In the genomic region with DNA sequence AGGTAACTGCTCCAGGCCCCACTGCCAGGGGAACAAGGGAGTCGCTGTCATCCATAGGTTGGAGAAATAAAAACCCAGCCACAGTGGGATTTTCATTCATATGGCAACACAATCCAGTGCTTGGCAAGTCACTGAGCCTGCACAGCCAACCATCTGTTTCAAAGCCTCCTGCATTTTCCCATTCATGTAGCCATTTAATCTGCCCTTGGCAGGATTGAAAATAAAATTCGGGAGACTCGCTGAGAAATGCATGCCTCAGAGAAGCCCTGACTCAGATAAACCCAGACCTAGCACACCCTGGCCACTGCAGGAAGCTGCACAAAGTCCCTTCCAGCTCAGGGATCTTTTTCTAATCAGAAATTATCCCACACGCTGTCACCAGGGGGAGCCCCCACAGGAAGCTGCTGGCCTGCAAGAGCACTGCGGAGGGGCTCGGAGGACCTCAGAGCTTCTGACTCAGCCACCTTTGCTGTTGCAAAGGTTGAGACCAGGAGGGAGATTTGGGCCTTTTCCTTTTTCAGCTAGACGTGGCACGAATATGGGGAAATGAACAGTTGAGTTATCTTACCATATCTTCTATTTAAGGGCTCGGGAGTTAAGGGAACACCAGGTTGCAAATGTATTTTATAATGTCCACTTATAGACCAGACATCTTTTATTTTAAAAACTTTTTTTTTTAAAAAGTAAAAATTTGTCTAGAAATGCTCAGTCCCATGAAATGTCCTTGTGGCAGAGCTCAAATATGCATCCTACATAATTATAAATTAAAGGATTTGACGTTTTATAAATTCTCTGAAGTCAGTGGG, we compare ENCODE assay signal across 1 cellular context.
TF ChIP-seq lines count a peak whose summit lies in the region.

No MANE protein-coding gene starts in this region.

TF ChIP-seq in HepG2, 621 proteins besides CTCF, POLR2A, EP300 and RAD21 (continued from another document and continues in another):
- TF ChIP-seq, protein P1, sequence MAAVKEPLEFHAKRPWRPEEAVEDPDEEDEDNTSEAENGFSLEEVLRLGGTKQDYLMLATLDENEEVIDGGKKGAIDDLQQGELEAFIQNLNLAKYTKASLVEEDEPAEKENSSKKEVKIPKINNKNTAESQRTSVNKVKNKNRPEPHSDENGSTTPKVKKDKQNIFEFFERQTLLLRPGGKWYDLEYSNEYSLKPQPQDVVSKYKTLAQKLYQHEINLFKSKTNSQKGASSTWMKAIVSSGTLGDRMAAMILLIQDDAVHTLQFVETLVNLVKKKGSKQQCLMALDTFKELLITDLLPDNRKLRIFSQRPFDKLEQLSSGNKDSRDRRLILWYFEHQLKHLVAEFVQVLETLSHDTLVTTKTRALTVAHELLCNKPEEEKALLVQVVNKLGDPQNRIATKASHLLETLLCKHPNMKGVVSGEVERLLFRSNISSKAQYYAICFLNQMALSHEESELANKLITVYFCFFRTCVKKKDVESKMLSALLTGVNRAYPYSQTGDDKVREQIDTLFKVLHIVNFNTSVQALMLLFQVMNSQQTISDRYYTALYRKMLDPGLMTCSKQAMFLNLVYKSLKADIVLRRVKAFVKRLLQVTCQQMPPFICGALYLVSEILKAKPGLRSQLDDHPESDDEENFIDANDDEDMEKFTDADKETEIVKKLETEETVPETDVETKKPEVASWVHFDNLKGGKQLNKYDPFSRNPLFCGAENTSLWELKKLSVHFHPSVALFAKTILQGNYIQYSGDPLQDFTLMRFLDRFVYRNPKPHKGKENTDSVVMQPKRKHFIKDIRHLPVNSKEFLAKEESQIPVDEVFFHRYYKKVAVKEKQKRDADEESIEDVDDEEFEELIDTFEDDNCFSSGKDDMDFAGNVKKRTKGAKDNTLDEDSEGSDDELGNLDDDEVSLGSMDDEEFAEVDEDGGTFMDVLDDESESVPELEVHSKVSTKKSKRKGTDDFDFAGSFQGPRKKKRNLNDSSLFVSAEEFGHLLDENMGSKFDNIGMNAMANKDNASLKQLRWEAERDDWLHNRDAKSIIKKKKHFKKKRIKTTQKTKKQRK (IDR thresholded peaks at IDR 0.05; ENCODE audit: low read length) = no peak
- no peak for TF ChIP-seq ZNF879 (CRISPR knock-in tag; IDR thresholded peaks at IDR 0.05)
- TF ChIP-seq PCBP2 (optimal IDR thresholded peaks at IDR 0.05; ENCODE audit: low read depth, low read length, poor library complexity, severe bottlenecking) = no peak
- TF ChIP-seq, protein P2, sequence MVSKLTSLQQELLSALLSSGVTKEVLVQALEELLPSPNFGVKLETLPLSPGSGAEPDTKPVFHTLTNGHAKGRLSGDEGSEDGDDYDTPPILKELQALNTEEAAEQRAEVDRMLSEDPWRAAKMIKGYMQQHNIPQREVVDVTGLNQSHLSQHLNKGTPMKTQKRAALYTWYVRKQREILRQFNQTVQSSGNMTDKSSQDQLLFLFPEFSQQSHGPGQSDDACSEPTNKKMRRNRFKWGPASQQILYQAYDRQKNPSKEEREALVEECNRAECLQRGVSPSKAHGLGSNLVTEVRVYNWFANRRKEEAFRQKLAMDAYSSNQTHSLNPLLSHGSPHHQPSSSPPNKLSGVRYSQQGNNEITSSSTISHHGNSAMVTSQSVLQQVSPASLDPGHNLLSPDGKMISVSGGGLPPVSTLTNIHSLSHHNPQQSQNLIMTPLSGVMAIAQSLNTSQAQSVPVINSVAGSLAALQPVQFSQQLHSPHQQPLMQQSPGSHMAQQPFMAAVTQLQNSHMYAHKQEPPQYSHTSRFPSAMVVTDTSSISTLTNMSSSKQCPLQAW (CRISPR knock-in tag; IDR thresholded peaks at IDR 0.05) = no peak
- TF ChIP-seq, protein P3, sequence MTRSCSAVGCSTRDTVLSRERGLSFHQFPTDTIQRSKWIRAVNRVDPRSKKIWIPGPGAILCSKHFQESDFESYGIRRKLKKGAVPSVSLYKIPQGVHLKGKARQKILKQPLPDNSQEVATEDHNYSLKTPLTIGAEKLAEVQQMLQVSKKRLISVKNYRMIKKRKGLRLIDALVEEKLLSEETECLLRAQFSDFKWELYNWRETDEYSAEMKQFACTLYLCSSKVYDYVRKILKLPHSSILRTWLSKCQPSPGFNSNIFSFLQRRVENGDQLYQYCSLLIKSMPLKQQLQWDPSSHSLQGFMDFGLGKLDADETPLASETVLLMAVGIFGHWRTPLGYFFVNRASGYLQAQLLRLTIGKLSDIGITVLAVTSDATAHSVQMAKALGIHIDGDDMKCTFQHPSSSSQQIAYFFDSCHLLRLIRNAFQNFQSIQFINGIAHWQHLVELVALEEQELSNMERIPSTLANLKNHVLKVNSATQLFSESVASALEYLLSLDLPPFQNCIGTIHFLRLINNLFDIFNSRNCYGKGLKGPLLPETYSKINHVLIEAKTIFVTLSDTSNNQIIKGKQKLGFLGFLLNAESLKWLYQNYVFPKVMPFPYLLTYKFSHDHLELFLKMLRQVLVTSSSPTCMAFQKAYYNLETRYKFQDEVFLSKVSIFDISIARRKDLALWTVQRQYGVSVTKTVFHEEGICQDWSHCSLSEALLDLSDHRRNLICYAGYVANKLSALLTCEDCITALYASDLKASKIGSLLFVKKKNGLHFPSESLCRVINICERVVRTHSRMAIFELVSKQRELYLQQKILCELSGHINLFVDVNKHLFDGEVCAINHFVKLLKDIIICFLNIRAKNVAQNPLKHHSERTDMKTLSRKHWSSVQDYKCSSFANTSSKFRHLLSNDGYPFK (CRISPR knock-in tag; IDR thresholded peaks at IDR 0.05; ENCODE audit: borderline replicate concordance) = no peak
- no peak for TF ChIP-seq ZFY (CRISPR knock-in tag; IDR thresholded peaks at IDR 0.05)
- TF ChIP-seq KDM1A (CRISPR knock-in tag; IDR thresholded peaks at IDR 0.05) = no peak
- no peak for TF ChIP-seq ZSCAN21 (CRISPR knock-in tag; IDR thresholded peaks at IDR 0.05; ENCODE audit: borderline replicate concordance)
- TF ChIP-seq ZKSCAN5 (CRISPR knock-in tag; IDR thresholded peaks at IDR 0.05) = no peak
- TF ChIP-seq REPIN1 (CRISPR knock-in tag; IDR thresholded peaks at IDR 0.05; ENCODE audit: borderline replicate concordance, low read depth) = peak; percentile 36; the same call in 1 of the 2 replicates
- no peak for TF ChIP-seq MAF1 (CRISPR knock-in tag; IDR thresholded peaks at IDR 0.05; ENCODE audit: borderline replicate concordance)
- TF ChIP-seq, protein P4, sequence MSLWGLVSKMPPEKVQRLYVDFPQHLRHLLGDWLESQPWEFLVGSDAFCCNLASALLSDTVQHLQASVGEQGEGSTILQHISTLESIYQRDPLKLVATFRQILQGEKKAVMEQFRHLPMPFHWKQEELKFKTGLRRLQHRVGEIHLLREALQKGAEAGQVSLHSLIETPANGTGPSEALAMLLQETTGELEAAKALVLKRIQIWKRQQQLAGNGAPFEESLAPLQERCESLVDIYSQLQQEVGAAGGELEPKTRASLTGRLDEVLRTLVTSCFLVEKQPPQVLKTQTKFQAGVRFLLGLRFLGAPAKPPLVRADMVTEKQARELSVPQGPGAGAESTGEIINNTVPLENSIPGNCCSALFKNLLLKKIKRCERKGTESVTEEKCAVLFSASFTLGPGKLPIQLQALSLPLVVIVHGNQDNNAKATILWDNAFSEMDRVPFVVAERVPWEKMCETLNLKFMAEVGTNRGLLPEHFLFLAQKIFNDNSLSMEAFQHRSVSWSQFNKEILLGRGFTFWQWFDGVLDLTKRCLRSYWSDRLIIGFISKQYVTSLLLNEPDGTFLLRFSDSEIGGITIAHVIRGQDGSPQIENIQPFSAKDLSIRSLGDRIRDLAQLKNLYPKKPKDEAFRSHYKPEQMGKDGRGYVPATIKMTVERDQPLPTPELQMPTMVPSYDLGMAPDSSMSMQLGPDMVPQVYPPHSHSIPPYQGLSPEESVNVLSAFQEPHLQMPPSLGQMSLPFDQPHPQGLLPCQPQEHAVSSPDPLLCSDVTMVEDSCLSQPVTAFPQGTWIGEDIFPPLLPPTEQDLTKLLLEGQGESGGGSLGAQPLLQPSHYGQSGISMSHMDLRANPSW (CRISPR knock-in tag; IDR thresholded peaks at IDR 0.05; ENCODE audit: borderline replicate concordance) = no peak
- no peak for TF ChIP-seq ZSCAN12 (CRISPR knock-in tag; IDR thresholded peaks at IDR 0.05)
- TF ChIP-seq GABPA (IDR thresholded peaks at IDR 0.05; ENCODE audit: low read depth, low read length) = no peak
- peak; percentile 76 for TF ChIP-seq GABPA (CRISPR knock-in tag; IDR thresholded peaks at IDR 0.05; ENCODE audit: low read depth)
- TF ChIP-seq HNRNPH1 (optimal IDR thresholded peaks at IDR 0.05; ENCODE audit: low read depth, low read length) = no peak
- TF ChIP-seq, protein P5, sequence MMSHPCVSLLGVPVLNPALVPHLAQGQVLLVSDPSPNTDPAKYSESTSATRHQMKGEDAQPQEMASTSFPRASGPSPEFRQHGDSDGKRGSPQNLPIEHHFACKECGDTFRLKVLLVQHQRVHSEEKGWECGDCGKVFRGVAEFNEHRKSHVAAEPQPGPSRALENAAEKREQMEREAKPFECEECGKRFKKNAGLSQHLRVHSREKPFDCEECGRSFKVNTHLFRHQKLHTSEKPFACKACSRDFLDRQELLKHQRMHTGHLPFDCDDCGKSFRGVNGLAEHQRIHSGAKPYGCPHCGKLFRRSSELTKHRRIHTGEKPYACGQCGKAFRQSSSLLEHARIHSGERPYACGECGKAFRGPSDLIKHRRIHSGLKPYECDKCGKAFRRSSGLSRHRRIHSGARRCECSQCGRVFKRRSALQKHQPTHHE (CRISPR knock-in tag; IDR thresholded peaks at IDR 0.05; ENCODE audit: borderline replicate concordance) = no peak
- TF ChIP-seq SMC3 (IDR thresholded peaks at IDR 0.05; ENCODE audit: low read length) = peak; percentile 21; the same call in 1 of the 2 replicates
- TF ChIP-seq NFIB (CRISPR knock-in tag; IDR thresholded peaks at IDR 0.05; ENCODE audit: borderline replicate concordance) = no peak
- no peak for TF ChIP-seq IRX3 (CRISPR knock-in tag; IDR thresholded peaks at IDR 0.05; ENCODE audit: borderline replicate concordance, low read depth)
- no peak for TF ChIP-seq ZNF549 (CRISPR knock-in tag; IDR thresholded peaks at IDR 0.05)
- TF ChIP-seq, protein P6, sequence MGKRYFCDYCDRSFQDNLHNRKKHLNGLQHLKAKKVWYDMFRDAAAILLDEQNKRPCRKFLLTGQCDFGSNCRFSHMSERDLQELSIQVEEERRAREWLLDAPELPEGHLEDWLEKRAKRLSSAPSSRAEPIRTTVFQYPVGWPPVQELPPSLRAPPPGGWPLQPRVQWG (CRISPR knock-in tag; IDR thresholded peaks at IDR 0.05; ENCODE audit: borderline replicate concordance, low read depth) = no peak
- TF ChIP-seq, protein P7, sequence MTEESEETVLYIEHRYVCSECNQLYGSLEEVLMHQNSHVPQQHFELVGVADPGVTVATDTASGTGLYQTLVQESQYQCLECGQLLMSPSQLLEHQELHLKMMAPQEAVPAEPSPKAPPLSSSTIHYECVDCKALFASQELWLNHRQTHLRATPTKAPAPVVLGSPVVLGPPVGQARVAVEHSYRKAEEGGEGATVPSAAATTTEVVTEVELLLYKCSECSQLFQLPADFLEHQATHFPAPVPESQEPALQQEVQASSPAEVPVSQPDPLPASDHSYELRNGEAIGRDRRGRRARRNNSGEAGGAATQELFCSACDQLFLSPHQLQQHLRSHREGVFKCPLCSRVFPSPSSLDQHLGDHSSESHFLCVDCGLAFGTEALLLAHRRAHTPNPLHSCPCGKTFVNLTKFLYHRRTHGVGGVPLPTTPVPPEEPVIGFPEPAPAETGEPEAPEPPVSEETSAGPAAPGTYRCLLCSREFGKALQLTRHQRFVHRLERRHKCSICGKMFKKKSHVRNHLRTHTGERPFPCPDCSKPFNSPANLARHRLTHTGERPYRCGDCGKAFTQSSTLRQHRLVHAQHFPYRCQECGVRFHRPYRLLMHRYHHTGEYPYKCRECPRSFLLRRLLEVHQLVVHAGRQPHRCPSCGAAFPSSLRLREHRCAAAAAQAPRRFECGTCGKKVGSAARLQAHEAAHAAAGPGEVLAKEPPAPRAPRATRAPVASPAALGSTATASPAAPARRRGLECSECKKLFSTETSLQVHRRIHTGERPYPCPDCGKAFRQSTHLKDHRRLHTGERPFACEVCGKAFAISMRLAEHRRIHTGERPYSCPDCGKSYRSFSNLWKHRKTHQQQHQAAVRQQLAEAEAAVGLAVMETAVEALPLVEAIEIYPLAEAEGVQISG (CRISPR knock-in tag; IDR thresholded peaks at IDR 0.05) = peak; percentile 71
- TF ChIP-seq RFX3 (CRISPR knock-in tag; IDR thresholded peaks at IDR 0.05) = no peak
- TF ChIP-seq KDM5A (IDR thresholded peaks at IDR 0.05; ENCODE audit: borderline replicate concordance, low read length) = no peak
- no peak for TF ChIP-seq ZNF138 (CRISPR knock-in tag; IDR thresholded peaks at IDR 0.05; ENCODE audit: low read depth)
- TF ChIP-seq, protein P8, sequence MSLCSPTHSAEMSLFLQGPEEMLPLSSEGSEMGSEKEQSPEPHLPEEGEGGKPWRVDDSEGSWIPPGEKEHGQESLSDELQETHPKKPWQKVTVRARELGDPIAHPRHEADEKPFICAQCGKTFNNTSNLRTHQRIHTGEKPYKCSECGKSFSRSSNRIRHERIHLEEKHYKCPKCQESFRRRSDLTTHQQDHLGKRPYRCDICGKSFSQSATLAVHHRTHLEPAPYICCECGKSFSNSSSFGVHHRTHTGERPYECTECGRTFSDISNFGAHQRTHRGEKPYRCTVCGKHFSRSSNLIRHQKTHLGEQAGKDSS (CRISPR knock-in tag; IDR thresholded peaks at IDR 0.05; ENCODE audit: borderline replicate concordance, low read depth) = no peak
- TF ChIP-seq ZKSCAN1 (IDR thresholded peaks at IDR 0.05; ENCODE audit: low read length) = no peak
- no peak for TF ChIP-seq ZNF451 (CRISPR knock-in tag; IDR thresholded peaks at IDR 0.05)
- no peak for TF ChIP-seq ZNF878 (CRISPR knock-in tag; IDR thresholded peaks at IDR 0.05)
- TF ChIP-seq, protein P9, sequence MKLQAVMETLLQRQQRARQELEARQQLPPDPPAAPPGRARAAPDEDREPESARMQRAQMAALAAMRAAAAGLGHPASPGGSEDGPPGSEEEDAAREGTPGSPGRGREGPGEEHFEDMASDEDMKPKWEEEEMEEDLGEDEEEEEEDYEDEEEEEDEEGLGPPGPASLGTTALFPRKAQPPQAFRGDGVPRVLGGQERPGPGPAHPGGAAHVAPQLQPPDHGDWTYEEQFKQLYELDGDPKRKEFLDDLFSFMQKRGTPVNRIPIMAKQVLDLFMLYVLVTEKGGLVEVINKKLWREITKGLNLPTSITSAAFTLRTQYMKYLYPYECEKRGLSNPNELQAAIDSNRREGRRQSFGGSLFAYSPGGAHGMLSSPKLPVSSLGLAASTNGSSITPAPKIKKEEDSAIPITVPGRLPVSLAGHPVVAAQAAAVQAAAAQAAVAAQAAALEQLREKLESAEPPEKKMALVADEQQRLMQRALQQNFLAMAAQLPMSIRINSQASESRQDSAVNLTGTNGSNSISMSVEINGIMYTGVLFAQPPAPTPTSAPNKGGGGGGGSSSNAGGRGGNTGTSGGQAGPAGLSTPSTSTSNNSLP (IDR thresholded peaks at IDR 0.05; ENCODE audit: low read depth, low read length) = peak; percentile 51; the same call in 1 of the 2 replicates
- TF ChIP-seq ZNF570 (CRISPR knock-in tag; IDR thresholded peaks at IDR 0.05; ENCODE audit: borderline replicate concordance) = no peak
- no peak for TF ChIP-seq IKZF1 (IDR thresholded peaks at IDR 0.05)
- TF ChIP-seq, protein P10, sequence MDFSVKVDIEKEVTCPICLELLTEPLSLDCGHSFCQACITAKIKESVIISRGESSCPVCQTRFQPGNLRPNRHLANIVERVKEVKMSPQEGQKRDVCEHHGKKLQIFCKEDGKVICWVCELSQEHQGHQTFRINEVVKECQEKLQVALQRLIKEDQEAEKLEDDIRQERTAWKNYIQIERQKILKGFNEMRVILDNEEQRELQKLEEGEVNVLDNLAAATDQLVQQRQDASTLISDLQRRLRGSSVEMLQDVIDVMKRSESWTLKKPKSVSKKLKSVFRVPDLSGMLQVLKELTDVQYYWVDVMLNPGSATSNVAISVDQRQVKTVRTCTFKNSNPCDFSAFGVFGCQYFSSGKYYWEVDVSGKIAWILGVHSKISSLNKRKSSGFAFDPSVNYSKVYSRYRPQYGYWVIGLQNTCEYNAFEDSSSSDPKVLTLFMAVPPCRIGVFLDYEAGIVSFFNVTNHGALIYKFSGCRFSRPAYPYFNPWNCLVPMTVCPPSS (IDR thresholded peaks at IDR 0.05) = no peak
- no peak for TF ChIP-seq ZNF367 (CRISPR knock-in tag; IDR thresholded peaks at IDR 0.05; ENCODE audit: borderline replicate concordance)
- no peak for TF ChIP-seq ZNF572 (CRISPR knock-in tag; IDR thresholded peaks at IDR 0.05)
- TF ChIP-seq ZMYM2 (CRISPR knock-in tag; IDR thresholded peaks at IDR 0.05) = no peak
- TF ChIP-seq NFATC3 (CRISPR knock-in tag; IDR thresholded peaks at IDR 0.05) = no peak
